Comparison of ENCODE assay signal across 6 cellular contexts in genomic region chr17:81831957-81832607, GRCh38. TPM values are rescaled to one million over a fixed set of nuclear protein-coding genes. Genes with fewer than 3 reads are reported as not detected.
DNase-seq lines count a peak whose midpoint lies in the region; ATAC-seq and TF ChIP-seq lines count a peak whose summit lies in the region.

No MANE protein-coding gene starts in this region.

- CTCF ChIA-PET in IMR-90 (lab: Yijun Ruan, JAX) = no interaction called here

- dilution Hi-C loops in IMR-90 (cut with HindIII; ENCODE audit: low sequenced_read_pairs, unreplicated experiment) = no loop called here

- peak overlapping the region; percentile 91 for H2AK5ac ChIP-seq in IMR-90 (ENCODE audit: low read depth, low read length)

- H3K23ac ChIP-seq in IMR-90 (ENCODE audit: low read depth, low read length) = peak overlapping the region; percentile 97

- H3K56ac ChIP-seq in IMR-90 (ENCODE audit: extremely low read depth, insufficient read depth, low read length) = peak overlapping the region; percentile 55

- H3K18ac ChIP-seq in IMR-90 (ENCODE audit: low read depth, low read length) = peak overlapping the region; percentile 66

- DNase-seq in CD14-positive monocyte (ENCODE audit: low spot score) (peak; percentile 86), IMR-90 (peak; percentile 41), activated T-cell treated with anti-CD3 and anti-CD28 coated beads for 24 hours (ENCODE audit: low read depth) (peak; percentile 30), stromal cell of bone marrow (ENCODE audit: low read depth) (peak; percentile 22)

- peaks cover 29% of the 10 kb centered on the region for H4K20me1 ChIP-seq in IMR-90 (ENCODE audit: insufficient read depth, low read length)

- H3K4me3 Mint-ChIP-seq in CD14-positive monocyte = peak overlapping the region; percentile 90 to 92

- no peaks in the 10 kb centered on the region for H3K27me3 ChIP-seq in IMR-90 (ENCODE audit: control insufficient read depth, insufficient read depth, low read length)

- BruUV-seq in IMR-90 (replicated peaks; lab: Mats Ljungman, UMichigan) = no TSS peak

- POLR2A ChIA-PET in IMR-90 (lab: Charles Lee; ENCODE audit: unreplicated experiment) = interaction anchor here (0.6 kb wide), 1 partner anchor 51 kb away, joined by 5 read pairs; no protein-coding TSS in a partner anchor

- no peak for TF ChIP-seq RAD21 in IMR-90 (IDR thresholded peaks at IDR 0.05; ENCODE audit: low read length)

- H3K9me3 ChIP-seq in IMR-90 (ENCODE audit: control insufficient read depth, insufficient read depth, low read length) = no peaks in the 10 kb centered on the region
- H3K9me3 ChIP-seq in iPS-18c (ENCODE audit: control insufficient read depth, insufficient read depth, low read length) = no peaks in the 10 kb centered on the region

- H4K8ac ChIP-seq in IMR-90 (ENCODE audit: low read depth in 2 of 2, low read length in 2 of 2) = peak overlapping the region; percentile 74 to 85

- ATAC-seq in IMR-90 (ENCODE audit: low read depth) (peak; percentile 3), GM21381 (IDR thresholded peaks at IDR 0.05; ENCODE audit: unreplicated experiment) (no peak)

- peaks cover 21 to 63% of the 10 kb centered on the region in 2 experiments for H3K79me1 ChIP-seq in IMR-90 (ENCODE audit: low read depth in 1 of 2, low read length in 2 of 2)

- no peak for TF ChIP-seq CTCF in CD14-positive monocyte (IDR thresholded peaks at IDR 0.05)
- TF ChIP-seq CTCF in IMR-90 (conservative IDR thresholded peaks at IDR 0.05; ENCODE audit: low read depth, low read length) = no peak

- peak overlapping the region; percentile 82 for H2AFZ ChIP-seq in IMR-90 (replicated peaks; ENCODE audit: low read length, poor library complexity)

- peaks cover 0 to 1% (median 0%) of the 10 kb centered on the region in 3 donors for H3K27me3 Mint-ChIP-seq in CD14-positive monocyte (ENCODE audit: low read depth in 3 of 3)

- in situ Hi-C loops in IMR-90 (cut with MboI; ENCODE audit: low sequenced_read_pairs) = no loop called here

- H2BK15ac ChIP-seq in IMR-90 (ENCODE audit: low read depth, low read length) = no peak overlapping the region; the same call in 2 of the 3 replicates

- H2BK20ac ChIP-seq in IMR-90 (ENCODE audit: low read depth, low read length) = 0 out of 2 replicates have a peak overlapping the region, but pooled peaks have one; percentile 14

- H3K9me1 ChIP-seq in IMR-90 (ENCODE audit: insufficient read depth, low read length) = peaks cover 27% of the 10 kb centered on the region

- H2AK9ac ChIP-seq in IMR-90 (replicated peaks; ENCODE audit: low read depth, low read length, poor library complexity) = peak overlapping the region; percentile 98

- H3K4me1 ChIP-seq in IMR-90 (ENCODE audit: control insufficient read depth, insufficient read depth, low read length) = peaks cover 15% of the 10 kb centered on the region

- peak overlapping the region; percentile 87 for H3K4me3 ChIP-seq in IMR-90 (ENCODE audit: insufficient read depth, low read depth, low read length)
- peak overlapping the region; percentile 94 for H3K4me3 ChIP-seq in iPS-18c (ENCODE audit: insufficient read depth, low read depth, low read length)

- H3K36me3 ChIP-seq in IMR-90 (ENCODE audit: control insufficient read depth, insufficient read depth, low read length) = peaks cover 7% of the 10 kb centered on the region; the same call in 1 of the 2 replicates

- peak overlapping the region; percentile 93 for H3K9ac ChIP-seq in IMR-90 (ENCODE audit: low read depth, low read length)

- peak overlapping the region; percentile 87 for H4K5ac ChIP-seq in IMR-90 (ENCODE audit: low read depth, low read length)

- H3K4ac ChIP-seq in IMR-90 (ENCODE audit: low read depth, low read length) = peak overlapping the region; percentile 85

- no peak for TF ChIP-seq POLR2A in IMR-90 (IDR thresholded peaks at IDR 0.05; ENCODE audit: low read depth, low read length)

- H2BK5ac ChIP-seq in IMR-90 (ENCODE audit: low read depth, low read length, poor library complexity, severe bottlenecking) = peak overlapping the region; percentile 72

- peak overlapping the region; percentile 90 to 99 (median 96) for H3K27ac Mint-ChIP-seq in CD14-positive monocyte

- H3K27ac ChIP-seq in IMR-90 (ENCODE audit: insufficient read depth, low read length) = peak overlapping the region; percentile 84

- peak overlapping the region; percentile 91 for H4K91ac ChIP-seq in IMR-90 (ENCODE audit: insufficient read depth, low read depth, low read length)

- H3K4me2 ChIP-seq in IMR-90 (ENCODE audit: low read depth, low read length) = peak overlapping the region; percentile 99

- H2BK120ac ChIP-seq in IMR-90 (ENCODE audit: low read depth, low read length) = peak overlapping the region; percentile 53

- peak overlapping the region; percentile 98 for H3K14ac ChIP-seq in IMR-90 (replicated peaks; ENCODE audit: low read depth, low read length)

- H3K9me3 Mint-ChIP-seq in CD14-positive monocyte = peaks cover 0 to 2% (median 0%) of the 10 kb centered on the region in 7 donors

- intact Hi-C loops in CD14-positive monocyte (cut with micrococcal nuclease) = loop anchor here (2.0 to 5.0 kb wide), 3 partner anchors 29 to 40 kb away; partner anchors contain the start of genes ARHGDIA (in 2 of the 2) and P4HB (in 1 of the 2)
- intact Hi-C loops in IMR-90 (cut with micrococcal nuclease) = no loop called here

- 20% methylated on average over 9 of the region's 18 CpGs; no CpG with 5 or more reads in 1 of the 2 experiments for WGBS in IMR-90 (ENCODE audit: extremely low coverage in 2 of 2, insufficient read length in 1 of 2), 2 experiments

- peaks cover 0 to 4% of the 10 kb centered on the region in 2 donors for H3K36me3 Mint-ChIP-seq in CD14-positive monocyte

- peaks cover 41% of the 10 kb centered on the region for H3K4me1 Mint-ChIP-seq in CD14-positive monocyte

TF ChIP-seq in IMR-90, 13 proteins besides CTCF, POLR2A, EP300 and RAD21:
- TF ChIP-seq MXI1 (IDR thresholded peaks at IDR 0.05; ENCODE audit: borderline replicate concordance, low read depth, low read length) (peak; percentile 73; the same call in 1 of the 2 replicates), NFE2L2 (IDR thresholded peaks at IDR 0.05; ENCODE audit: low read depth, low read length) (no peak), CEBPB (IDR thresholded peaks at IDR 0.05; ENCODE audit: low read depth, low read length) (peak; percentile 33; the same call in 1 of the 2 replicates)

RNA-seq across cellular contexts. Expression of gene MCRIP1, which starts 1.0 kb away (rescaled TPM):
- polyA plus RNA-seq in CD14-positive monocyte (10 to 100 TPM; 48.5 to 63.0 TPM), IMR-90 (2012; rRNA removed) (164 and 196 TPM in 2 replicates)
- 56.5 and 58.9 TPM in 2 replicates for total RNA-seq in IMR-90 (2012; rRNA removed)
- 183 and 249 TPM in 2 replicates for polyA plus RNA-seq in IMR-90 (2012; cell fraction: cytosol; rRNA removed)
- polyA plus RNA-seq in IMR-90 (2012; cell fraction: nucleus; rRNA removed; ENCODE audit: low replicate concordance) = 144 and 276 TPM in 2 replicates

RNA-seq across cellular contexts. Expression of gene PPP1R27, which starts 2.8 kb away (rescaled TPM):
- under 1 TPM; 0.22 to 0.33 TPM for polyA plus RNA-seq in CD14-positive monocyte
- total RNA-seq in IMR-90 (2012; rRNA removed) = not detected in 2 replicates
- polyA plus RNA-seq in IMR-90 (2012; rRNA removed) = 0.20 and 0.21 TPM in 2 replicates
- 0.09 TPM in 1 of 2 replicates, not detected in the other for polyA plus RNA-seq in IMR-90 (2012; cell fraction: cytosol; rRNA removed)
- polyA plus RNA-seq in IMR-90 (2012; cell fraction: nucleus; rRNA removed; ENCODE audit: low replicate concordance) = 0.56 and 0.97 TPM in 2 replicates

RNA-seq across cellular contexts. Expression of gene GCGR, which starts 28.1 kb away (rescaled TPM):
- not detected for polyA plus RNA-seq in CD14-positive monocyte
- total RNA-seq in IMR-90 (2012; rRNA removed) = not detected in 2 replicates
- not detected in 2 replicates for polyA plus RNA-seq in IMR-90 (2012; rRNA removed)
- polyA plus RNA-seq in IMR-90 (2012; cell fraction: cytosol; rRNA removed) = not detected in 2 replicates
- polyA plus RNA-seq in IMR-90 (2012; cell fraction: nucleus; rRNA removed; ENCODE audit: low replicate concordance) = 0.05 TPM in 1 of 2 replicates, not detected in the other

RNA-seq across cellular contexts. Expression of gene P4HB, which starts 28.3 kb away (rescaled TPM):
- polyA plus RNA-seq in CD14-positive monocyte (100 to 1,000 TPM; 291 to 297 TPM), IMR-90 (2012; rRNA removed) (530 and 599 TPM in 2 replicates)
- 917 and 932 TPM in 2 replicates for total RNA-seq in IMR-90 (2012; rRNA removed)
- polyA plus RNA-seq in IMR-90 (2012; cell fraction: cytosol; rRNA removed) = 309 and 642 TPM in 2 replicates
- 287 and 329 TPM in 2 replicates for polyA plus RNA-seq in IMR-90 (2012; cell fraction: nucleus; rRNA removed; ENCODE audit: low replicate concordance)

RNA-seq across cellular contexts. Expression of gene ARHGDIA, which starts 39.1 kb away (rescaled TPM):
- polyA plus RNA-seq in CD14-positive monocyte = 10 to 100 TPM; 86.3 to 97.2 TPM
- 62.7 and 77.2 TPM in 2 replicates for total RNA-seq in IMR-90 (2012; rRNA removed)
- 324 and 362 TPM in 2 replicates for polyA plus RNA-seq in IMR-90 (2012; rRNA removed)
- polyA plus RNA-seq in IMR-90 (2012; cell fraction: cytosol; rRNA removed) = 214 and 386 TPM in 2 replicates
- 425 and 839 TPM in 2 replicates for polyA plus RNA-seq in IMR-90 (2012; cell fraction: nucleus; rRNA removed; ENCODE audit: low replicate concordance)

Comparison
In these comparisons a context has a peak if more than half of its experiments do, and no peak if none do; other contexts are left out.
1. DNase-seq: peak in every context shown above with its lines; median percentile 86 in CD14-positive monocyte; 41 in IMR-90; 30 in activated T-cell treated with anti-CD3 and anti-CD28 coated beads for 24 hours; 22 in stromal cell of bone marrow.